Comparison of ENCODE assay signal across 23 cellular contexts in genomic region chr1:80047791-80048190, GRCh38.
A peak's percentile ranks its signal among the peaks of the same experiment; 100 is the strongest.
DNase-seq lines count a peak whose midpoint lies in the region; ATAC-seq and TF ChIP-seq lines count a peak whose summit lies in the region.
"Had no signal": no experiment of that assay in that cellular context is flagged by ENCODE, and none has a peak within 500 bp of the region (broad histone marks: within the 10 kb centered on the region; RNA-seq: fewer than 3 reads in every experiment).

No MANE protein-coding gene starts in this region.

- no peaks in the 10 kb centered on the region for H3K36me3 ChIP-seq in brain microvascular endothelial cell (replicated peaks)
- H3K36me3 ChIP-seq: BE2C, SJCRH30, tibial nerve had no signal

- no peak for ATAC-seq in GM21619 (IDR thresholded peaks at IDR 0.05; ENCODE audit: unreplicated experiment)
- ATAC-seq: activated CD4-positive, CD25-positive, alpha-beta regulatory T cell treated with anti-CD3 and anti-CD28 coated beads, Interleukin-2, amount 50 U/mL, for 24 hours; naive thymus-derived CD8-positive, alpha-beta T cell; stimulated activated naive CD8-positive, alpha-beta T cell treated with anti-CD3 and anti-CD28 coated beads, Interleukin-15, amount 100 ng/mL, for 72 hours; T-cell had no signal

- H3K27ac ChIP-seq in brain microvascular endothelial cell = no peak overlapping the region
- H3K27ac ChIP-seq: SJCRH30, skin epidermis, tibial nerve had no signal

- no peaks in the 10 kb centered on the region for H3K27me3 ChIP-seq in brain microvascular endothelial cell (replicated peaks)
- H3K27me3 ChIP-seq: BE2C, SJCRH30, tibial nerve had no signal

- in situ Hi-C loops in ACHN (cut with HindIII; ENCODE audit: low pct_ligation_motif_present, low pct_unique_long_range_greater_than_20kb, low sequenced_read_pairs) (no loop called here), brain microvascular endothelial cell (cut with HindIII; ENCODE audit: low pct_ligation_motif_present, low sequenced_read_pairs) (no loop called here)

- peak; percentile 15 for DNase-seq in ACHN
- peak; percentile 49 for DNase-seq in NCI-H226
- DNase-seq in brain microvascular endothelial cell = peak; percentile 20
- DNase-seq in iris pigment epithelial cell (ENCODE audit: low read depth) = peak; percentile 30
- no peak for DNase-seq in OCI-M1 (lab: John Stamatoyannopoulos, UW)
- no peak for DNase-seq in ecto neural progenitor cell (ENCODE audit: low spot score)
- no peak for DNase-seq in stimulated activated CD4-positive, alpha-beta T cell treated with anti-CD3 and anti-CD28 coated beads, Interleukin-4, amount 100 ng/mL, for 1 hour
- DNase-seq: activated CD4-positive, alpha-beta T cell treated with anti-CD3 and anti-CD28 coated beads, Interleukin-2, amount 50 U/mL, for 48 hours; BE2C; CD8-positive, alpha-beta memory T cell; DMS153; midbrain; naive thymus-derived CD8-positive, alpha-beta T cell; NCI-H1048; NCI-H187; SJCRH30; stimulated activated CD8-positive, alpha-beta memory T cell treated with anti-CD3 and anti-CD28 coated beads, Interleukin-4, amount 100 ng/mL, for 48 hours; stimulated activated naive CD8-positive, alpha-beta T cell treated with anti-CD3 and anti-CD28 coated beads, Interleukin-15, amount 100 ng/mL, for 72 hours; T-cell had no signal

- no peak overlapping the region for H3K4me3 ChIP-seq in brain microvascular endothelial cell (ENCODE audit: low read depth, low read length)
- H3K4me3 ChIP-seq: SJCRH30, skin epidermis, tibial nerve had no signal

- no peak for TF ChIP-seq CTCF in brain microvascular endothelial cell (IDR thresholded peaks at IDR 0.05; ENCODE audit: low read depth, low read length, missing control alignments)

Comparison
In these comparisons a context has a peak if more than half of its experiments do, and no peak if none do; other contexts are left out.
1. DNase-seq: peak in ACHN (single experiment), NCI-H226 (single experiment), brain microvascular endothelial cell (single experiment) and iris pigment epithelial cell (single experiment); none in OCI-M1 (single experiment), ecto neural progenitor cell (single experiment) and stimulated activated CD4-positive, alpha-beta T cell treated with anti-CD3 and anti-CD28 coated beads, Interleukin-4, amount 100 ng/mL, for 1 hour (single experiment).